In the genomic region with DNA sequence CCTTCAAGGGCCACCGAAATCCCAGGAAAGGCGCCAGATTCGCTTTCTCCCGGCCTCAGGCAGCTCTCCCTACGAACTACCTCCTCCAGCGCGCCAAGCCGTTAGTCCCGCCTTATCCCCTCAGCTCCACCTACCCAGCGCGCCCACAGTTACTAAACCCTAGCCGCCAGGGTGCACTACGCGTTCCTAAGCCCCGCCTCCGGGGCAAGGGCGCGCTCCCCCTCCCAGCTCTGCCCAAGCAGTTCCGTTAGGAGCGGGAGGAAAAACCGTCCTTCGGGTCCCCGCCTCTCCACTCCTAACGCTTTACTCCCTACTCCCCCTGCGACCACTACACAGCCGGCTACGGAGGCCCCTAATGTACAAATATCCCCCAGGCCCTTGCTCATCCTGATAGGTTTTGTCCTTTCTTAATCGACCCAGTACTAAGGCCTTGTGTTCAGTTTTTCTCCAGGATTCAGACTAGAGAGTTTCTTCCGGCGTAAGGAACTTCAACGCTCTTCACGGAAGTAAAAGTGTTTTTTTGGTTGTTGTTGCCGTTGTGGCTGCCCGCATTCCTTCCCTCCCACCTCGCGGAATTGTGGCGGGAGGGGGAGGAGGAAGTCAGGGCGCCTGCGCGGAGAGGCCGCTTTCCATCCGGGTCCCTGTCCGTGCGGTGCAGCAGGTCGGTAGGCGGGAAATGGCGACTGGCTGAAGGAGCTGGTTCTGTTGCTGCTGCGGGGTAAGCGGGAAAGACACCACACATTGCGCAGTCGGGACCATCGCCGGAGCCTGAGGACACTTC, we compare ENCODE assay signal across 1 cellular context.
TF ChIP-seq lines count a peak whose summit lies in the region.

A gene (plus strand): TSS at position 655 of the 781 bp plus-strand sequence. CDS start 31,386 bp downstream, outside the sequence.

TF ChIP-seq in HEK293, 187 proteins besides CTCF, POLR2A, EP300 and RAD21 (continued from another document and continues in another):
- TF ChIP-seq, protein P1, sequence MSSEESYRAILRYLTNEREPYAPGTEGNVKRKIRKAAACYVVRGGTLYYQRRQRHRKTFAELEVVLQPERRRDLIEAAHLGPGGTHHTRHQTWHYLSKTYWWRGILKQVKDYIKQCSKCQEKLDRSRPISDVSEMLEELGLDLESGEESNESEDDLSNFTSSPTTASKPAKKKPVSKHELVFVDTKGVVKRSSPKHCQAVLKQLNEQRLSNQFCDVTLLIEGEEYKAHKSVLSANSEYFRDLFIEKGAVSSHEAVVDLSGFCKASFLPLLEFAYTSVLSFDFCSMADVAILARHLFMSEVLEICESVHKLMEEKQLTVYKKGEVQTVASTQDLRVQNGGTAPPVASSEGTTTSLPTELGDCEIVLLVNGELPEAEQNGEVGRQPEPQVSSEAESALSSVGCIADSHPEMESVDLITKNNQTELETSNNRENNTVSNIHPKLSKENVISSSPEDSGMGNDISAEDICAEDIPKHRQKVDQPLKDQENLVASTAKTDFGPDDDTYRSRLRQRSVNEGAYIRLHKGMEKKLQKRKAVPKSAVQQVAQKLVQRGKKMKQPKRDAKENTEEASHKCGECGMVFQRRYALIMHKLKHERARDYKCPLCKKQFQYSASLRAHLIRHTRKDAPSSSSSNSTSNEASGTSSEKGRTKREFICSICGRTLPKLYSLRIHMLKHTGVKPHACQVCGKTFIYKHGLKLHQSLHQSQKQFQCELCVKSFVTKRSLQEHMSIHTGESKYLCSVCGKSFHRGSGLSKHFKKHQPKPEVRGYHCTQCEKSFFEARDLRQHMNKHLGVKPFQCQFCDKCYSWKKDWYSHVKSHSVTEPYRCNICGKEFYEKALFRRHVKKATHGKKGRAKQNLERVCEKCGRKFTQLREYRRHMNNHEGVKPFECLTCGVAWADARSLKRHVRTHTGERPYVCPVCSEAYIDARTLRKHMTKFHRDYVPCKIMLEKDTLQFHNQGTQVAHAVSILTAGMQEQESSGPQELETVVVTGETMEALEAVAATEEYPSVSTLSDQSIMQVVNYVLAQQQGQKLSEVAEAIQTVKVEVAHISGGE (tag by site-specific recombination; conservative IDR thresholded peaks at IDR 0.05; ENCODE audit: low read depth), result peak; percentile 64
- TF ChIP-seq, protein P2, sequence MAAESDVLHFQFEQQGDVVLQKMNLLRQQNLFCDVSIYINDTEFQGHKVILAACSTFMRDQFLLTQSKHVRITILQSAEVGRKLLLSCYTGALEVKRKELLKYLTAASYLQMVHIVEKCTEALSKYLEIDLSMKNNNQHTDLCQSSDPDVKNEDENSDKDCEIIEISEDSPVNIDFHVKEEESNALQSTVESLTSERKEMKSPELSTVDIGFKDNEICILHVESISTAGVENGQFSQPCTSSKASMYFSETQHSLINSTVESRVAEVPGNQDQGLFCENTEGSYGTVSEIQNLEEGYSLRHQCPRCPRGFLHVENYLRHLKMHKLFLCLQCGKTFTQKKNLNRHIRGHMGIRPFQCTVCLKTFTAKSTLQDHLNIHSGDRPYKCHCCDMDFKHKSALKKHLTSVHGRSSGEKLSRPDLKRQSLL (tag by site-specific recombination; IDR thresholded peaks at IDR 0.05), result no peak
- TF ChIP-seq ZNF785 (tag by site-specific recombination; IDR thresholded peaks at IDR 0.05) (no peak), ZSCAN30 (tag by site-specific recombination; IDR thresholded peaks at IDR 0.05) (peak; percentile 70; the same call in 1 of the 2 replicates), ZNF747 (tag by site-specific recombination; IDR thresholded peaks at IDR 0.05) (no peak), SP2 (tag by site-specific recombination; IDR thresholded peaks at IDR 0.05) (peak; percentile 93), MEIS1 (CRISPR knock-in tag; IDR thresholded peaks at IDR 0.05; ENCODE audit: borderline replicate concordance) (no peak), OVOL3 (tag by site-specific recombination; IDR thresholded peaks at IDR 0.05) (peak; percentile 88), ZEB2 (tag by site-specific recombination; IDR thresholded peaks at IDR 0.05) (peak; percentile 94), KLF7 (tag by site-specific recombination; IDR thresholded peaks at IDR 0.05; ENCODE audit: borderline replicate concordance) (no peak; the same call in 1 of the 2 replicates), PRDM1 (tag by site-specific recombination; IDR thresholded peaks at IDR 0.05) (peak; percentile 93), BCL11B (tag by site-specific recombination; IDR thresholded peaks at IDR 0.05; ENCODE audit: low read depth) (no peak), IKZF3 (tag by site-specific recombination; IDR thresholded peaks at IDR 0.05) (peak; percentile 98), RBAK (tag by site-specific recombination; IDR thresholded peaks at IDR 0.05) (no peak), ZNF423 (tag by site-specific recombination; IDR thresholded peaks at IDR 0.05) (no peak), ZNF174 (tag by site-specific recombination; IDR thresholded peaks at IDR 0.05) (no peak), ZNF266 (tag by site-specific recombination; IDR thresholded peaks at IDR 0.05; ENCODE audit: low read depth) (no peak), ZNF335 (tag by site-specific recombination; conservative IDR thresholded peaks at IDR 0.05) (peak; percentile 81), ZNF610 (tag by site-specific recombination; IDR thresholded peaks at IDR 0.05; ENCODE audit: borderline replicate concordance) (peak; percentile 65), ZNF548 (tag by site-specific recombination; IDR thresholded peaks at IDR 0.05) (no peak), FEZF1 (tag by site-specific recombination; IDR thresholded peaks at IDR 0.05) (peak; percentile 27; the same call in 1 of the 2 replicates), REPIN1 (tag by site-specific recombination; IDR thresholded peaks at IDR 0.05; ENCODE audit: low read depth) (no peak), ZNF530 (tag by site-specific recombination; IDR thresholded peaks at IDR 0.05; ENCODE audit: low read depth) (no peak), ZNF677 (tag by site-specific recombination; IDR thresholded peaks at IDR 0.05) (no peak), SP7 (tag by site-specific recombination; IDR thresholded peaks at IDR 0.05) (no peak; the same call in none of the 2 replicates), ZNF416 (tag by site-specific recombination; IDR thresholded peaks at IDR 0.05) (no peak), ZNF623 (tag by site-specific recombination; IDR thresholded peaks at IDR 0.05) (no peak), ZNF560 (tag by site-specific recombination; IDR thresholded peaks at IDR 0.05; ENCODE audit: borderline replicate concordance) (no peak), ZNF138 (tag by site-specific recombination; IDR thresholded peaks at IDR 0.05; ENCODE audit: borderline replicate concordance) (no peak), ZNF571 (tag by site-specific recombination; IDR thresholded peaks at IDR 0.05) (no peak)
- TF ChIP-seq, protein P3, sequence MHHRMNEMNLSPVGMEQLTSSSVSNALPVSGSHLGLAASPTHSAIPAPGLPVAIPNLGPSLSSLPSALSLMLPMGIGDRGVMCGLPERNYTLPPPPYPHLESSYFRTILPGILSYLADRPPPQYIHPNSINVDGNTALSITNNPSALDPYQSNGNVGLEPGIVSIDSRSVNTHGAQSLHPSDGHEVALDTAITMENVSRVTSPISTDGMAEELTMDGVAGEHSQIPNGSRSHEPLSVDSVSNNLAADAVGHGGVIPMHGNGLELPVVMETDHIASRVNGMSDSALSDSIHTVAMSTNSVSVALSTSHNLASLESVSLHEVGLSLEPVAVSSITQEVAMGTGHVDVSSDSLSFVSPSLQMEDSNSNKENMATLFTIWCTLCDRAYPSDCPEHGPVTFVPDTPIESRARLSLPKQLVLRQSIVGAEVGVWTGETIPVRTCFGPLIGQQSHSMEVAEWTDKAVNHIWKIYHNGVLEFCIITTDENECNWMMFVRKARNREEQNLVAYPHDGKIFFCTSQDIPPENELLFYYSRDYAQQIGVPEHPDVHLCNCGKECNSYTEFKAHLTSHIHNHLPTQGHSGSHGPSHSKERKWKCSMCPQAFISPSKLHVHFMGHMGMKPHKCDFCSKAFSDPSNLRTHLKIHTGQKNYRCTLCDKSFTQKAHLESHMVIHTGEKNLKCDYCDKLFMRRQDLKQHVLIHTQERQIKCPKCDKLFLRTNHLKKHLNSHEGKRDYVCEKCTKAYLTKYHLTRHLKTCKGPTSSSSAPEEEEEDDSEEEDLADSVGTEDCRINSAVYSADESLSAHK (tag by site-specific recombination; IDR thresholded peaks at IDR 0.05), result peak; percentile 66
- TF ChIP-seq, protein P4, sequence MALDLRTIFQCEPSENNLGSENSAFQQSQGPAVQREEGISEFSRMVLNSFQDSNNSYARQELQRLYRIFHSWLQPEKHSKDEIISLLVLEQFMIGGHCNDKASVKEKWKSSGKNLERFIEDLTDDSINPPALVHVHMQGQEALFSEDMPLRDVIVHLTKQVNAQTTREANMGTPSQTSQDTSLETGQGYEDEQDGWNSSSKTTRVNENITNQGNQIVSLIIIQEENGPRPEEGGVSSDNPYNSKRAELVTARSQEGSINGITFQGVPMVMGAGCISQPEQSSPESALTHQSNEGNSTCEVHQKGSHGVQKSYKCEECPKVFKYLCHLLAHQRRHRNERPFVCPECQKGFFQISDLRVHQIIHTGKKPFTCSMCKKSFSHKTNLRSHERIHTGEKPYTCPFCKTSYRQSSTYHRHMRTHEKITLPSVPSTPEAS (tag by site-specific recombination; IDR thresholded peaks at IDR 0.05), result no peak
- TF ChIP-seq, protein P5, sequence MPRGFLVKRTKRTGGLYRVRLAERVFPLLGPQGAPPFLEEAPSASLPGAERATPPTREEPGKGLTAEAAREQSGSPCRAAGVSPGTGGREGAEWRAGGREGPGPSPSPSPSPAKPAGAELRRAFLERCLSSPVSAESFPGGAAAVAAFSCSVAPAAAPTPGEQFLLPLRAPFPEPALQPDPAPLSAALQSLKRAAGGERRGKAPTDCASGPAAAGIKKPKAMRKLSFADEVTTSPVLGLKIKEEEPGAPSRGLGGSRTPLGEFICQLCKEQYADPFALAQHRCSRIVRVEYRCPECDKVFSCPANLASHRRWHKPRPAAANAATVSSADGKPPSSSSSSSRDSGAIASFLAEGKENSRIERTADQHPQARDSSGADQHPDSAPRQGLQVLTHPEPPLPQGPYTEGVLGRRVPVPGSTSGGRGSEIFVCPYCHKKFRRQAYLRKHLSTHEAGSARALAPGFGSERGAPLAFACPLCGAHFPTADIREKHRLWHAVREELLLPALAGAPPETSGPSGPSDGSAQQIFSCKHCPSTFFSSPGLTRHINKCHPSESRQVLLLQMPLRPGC (tag by site-specific recombination; IDR thresholded peaks at IDR 0.05), result peak; percentile 50; the same call in 1 of the 2 replicates
- TF ChIP-seq, protein P6, sequence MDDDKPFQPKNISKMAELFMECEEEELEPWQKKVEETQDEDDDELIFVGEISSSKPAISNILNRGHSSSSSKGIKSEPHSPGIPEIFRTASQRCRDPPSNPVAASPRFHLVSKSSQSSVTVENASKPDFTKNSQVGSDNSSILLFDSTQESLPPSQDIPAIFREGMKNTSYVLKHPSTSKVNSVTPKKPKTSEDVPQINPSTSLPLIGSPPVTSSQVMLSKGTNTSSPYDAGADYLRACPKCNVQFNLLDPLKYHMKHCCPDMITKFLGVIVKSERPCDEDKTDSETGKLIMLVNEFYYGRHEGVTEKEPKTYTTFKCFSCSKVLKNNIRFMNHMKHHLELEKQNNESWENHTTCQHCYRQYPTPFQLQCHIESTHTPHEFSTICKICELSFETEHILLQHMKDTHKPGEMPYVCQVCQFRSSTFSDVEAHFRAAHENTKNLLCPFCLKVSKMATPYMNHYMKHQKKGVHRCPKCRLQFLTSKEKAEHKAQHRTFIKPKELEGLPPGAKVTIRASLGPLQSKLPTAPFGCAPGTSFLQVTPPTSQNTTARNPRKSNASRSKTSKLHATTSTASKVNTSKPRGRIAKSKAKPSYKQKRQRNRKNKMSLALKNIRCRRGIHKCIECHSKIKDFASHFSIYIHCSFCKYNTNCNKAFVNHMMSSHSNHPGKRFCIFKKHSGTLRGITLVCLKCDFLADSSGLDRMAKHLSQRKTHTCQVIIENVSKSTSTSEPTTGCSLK (tag by site-specific recombination; IDR thresholded peaks at IDR 0.05), result no peak
- TF ChIP-seq, protein P7, sequence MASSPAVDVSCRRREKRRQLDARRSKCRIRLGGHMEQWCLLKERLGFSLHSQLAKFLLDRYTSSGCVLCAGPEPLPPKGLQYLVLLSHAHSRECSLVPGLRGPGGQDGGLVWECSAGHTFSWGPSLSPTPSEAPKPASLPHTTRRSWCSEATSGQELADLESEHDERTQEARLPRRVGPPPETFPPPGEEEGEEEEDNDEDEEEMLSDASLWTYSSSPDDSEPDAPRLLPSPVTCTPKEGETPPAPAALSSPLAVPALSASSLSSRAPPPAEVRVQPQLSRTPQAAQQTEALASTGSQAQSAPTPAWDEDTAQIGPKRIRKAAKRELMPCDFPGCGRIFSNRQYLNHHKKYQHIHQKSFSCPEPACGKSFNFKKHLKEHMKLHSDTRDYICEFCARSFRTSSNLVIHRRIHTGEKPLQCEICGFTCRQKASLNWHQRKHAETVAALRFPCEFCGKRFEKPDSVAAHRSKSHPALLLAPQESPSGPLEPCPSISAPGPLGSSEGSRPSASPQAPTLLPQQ (tag by site-specific recombination; IDR thresholded peaks at IDR 0.05), result no peak; the same call in 1 of the 2 replicates
- TF ChIP-seq, protein P8, sequence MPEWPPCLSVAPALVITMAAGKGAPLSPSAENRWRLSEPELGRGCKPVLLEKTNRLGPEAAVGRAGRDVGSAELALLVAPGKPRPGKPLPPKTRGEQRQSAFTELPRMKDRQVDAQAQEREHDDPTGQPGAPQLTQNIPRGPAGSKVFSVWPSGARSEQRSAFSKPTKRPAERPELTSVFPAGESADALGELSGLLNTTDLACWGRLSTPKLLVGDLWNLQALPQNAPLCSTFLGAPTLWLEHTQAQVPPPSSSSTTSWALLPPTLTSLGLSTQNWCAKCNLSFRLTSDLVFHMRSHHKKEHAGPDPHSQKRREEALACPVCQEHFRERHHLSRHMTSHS (tag by site-specific recombination; IDR thresholded peaks at IDR 0.05), result no peak
- TF ChIP-seq, protein P9, sequence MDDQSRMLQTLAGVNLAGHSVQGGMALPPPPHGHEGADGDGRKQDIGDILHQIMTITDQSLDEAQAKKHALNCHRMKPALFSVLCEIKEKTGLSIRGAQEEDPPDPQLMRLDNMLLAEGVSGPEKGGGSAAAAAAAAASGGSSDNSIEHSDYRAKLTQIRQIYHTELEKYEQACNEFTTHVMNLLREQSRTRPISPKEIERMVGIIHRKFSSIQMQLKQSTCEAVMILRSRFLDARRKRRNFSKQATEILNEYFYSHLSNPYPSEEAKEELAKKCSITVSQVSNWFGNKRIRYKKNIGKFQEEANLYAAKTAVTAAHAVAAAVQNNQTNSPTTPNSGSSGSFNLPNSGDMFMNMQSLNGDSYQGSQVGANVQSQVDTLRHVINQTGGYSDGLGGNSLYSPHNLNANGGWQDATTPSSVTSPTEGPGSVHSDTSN (CRISPR knock-in tag; IDR thresholded peaks at IDR 0.05), result peak; percentile 64; the same call in 1 of the 2 replicates
